ENCODE assay signal across 20 cellular contexts in the genomic region with DNA sequence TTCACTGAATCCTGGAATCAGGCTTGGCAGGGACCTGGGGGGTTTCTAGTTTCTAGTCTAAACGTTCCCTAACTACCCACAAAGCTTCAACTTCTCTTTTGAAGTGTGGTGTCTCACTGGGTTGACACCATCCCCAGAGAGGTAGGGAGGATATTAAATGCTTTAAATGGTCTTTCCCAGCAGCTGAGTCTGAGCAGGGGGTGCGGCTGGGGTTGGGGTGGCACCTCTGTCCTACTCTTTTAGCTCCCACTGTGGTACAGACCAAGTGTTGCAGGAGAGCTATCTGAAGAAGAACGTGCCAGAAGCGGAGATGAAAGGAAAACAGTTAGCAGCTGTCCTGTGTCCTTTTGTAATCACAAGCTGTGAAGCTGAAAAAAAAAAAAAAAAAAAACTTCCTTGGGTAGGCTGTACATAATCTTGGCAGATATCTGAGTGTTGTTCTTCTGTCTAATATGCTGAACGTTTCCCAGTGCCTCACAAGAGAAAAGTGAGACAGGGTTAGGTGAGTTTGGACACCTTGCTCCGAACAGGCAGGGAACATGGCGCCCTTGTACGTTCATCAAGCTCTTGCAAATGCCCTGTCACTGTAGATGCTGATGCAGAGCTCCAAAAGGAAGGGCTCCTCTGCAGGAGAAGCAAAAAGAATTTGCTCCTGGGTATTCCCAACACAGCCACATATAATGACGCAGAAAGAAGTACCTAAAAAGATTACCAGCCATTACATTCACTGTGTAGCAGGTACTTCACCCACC.
"Had no signal": no experiment of that assay in that cellular context is flagged by ENCODE, and none has a peak within 500 bp of the region (broad histone marks: within the 10 kb centered on the region; RNA-seq: fewer than 3 reads in every experiment).

No MANE protein-coding gene starts in this region.

- H3K27me3 ChIP-seq: brain microvascular endothelial cell, cardiac muscle cell had no signal

- ATAC-seq: activated CD8-positive, alpha-beta memory T cell treated with anti-CD3 and anti-CD28 coated beads, Interleukin-2, amount 10 ng/mL, durations not matched to agents 7 days and 5 days; activated naive CD4-positive, alpha-beta T cell treated with anti-CD3 and anti-CD28 coated beads, Interleukin-2, amount 50 U/mL, for 72 hours; activated naive CD8-positive, alpha-beta T cell treated with anti-CD3 and anti-CD28 coated beads, Interleukin-2, amount 50 U/mL, for 24 hours; activated T-cell treated with anti-CD3 and anti-CD28 coated beads, Interleukin-2, amount 50 U/mL, for 4 hours; PC-3 had no signal

- H3K27ac ChIP-seq: brain microvascular endothelial cell, cardiac muscle cell had no signal

- DNase-seq: activated CD4-positive, alpha-beta T cell treated with anti-CD3 and anti-CD28 coated beads for 48 hours; activated CD4-positive, alpha-beta T cell treated with anti-CD3 and anti-CD28 coated beads, Interleukin-2, amount 50 U/mL, for 48 hours; activated CD4-positive, CD25-positive, alpha-beta regulatory T cell treated with anti-CD3 and anti-CD28 coated beads, Interleukin-2, amount 50 U/mL, for 72 hours; activated CD8-positive, alpha-beta memory T cell treated with anti-CD3 and anti-CD28 coated beads, Interleukin-2, amount 10 ng/mL, durations not matched to agents 7 days and 5 days; activated effector memory CD4-positive, alpha-beta T cell treated with anti-CD3 and anti-CD28 coated beads, Interleukin-2, amount 50 U/mL, for 16 hours; activated naive CD4-positive, alpha-beta T cell treated with Interleukin-2 at 50 U/mL for 16 hours; activated naive CD8-positive, alpha-beta T cell treated with anti-CD3 and anti-CD28 coated beads, Interleukin-2, amount 50 U/mL, for 24 hours; activated T-cell treated with anti-CD3 and anti-CD28 coated beads, Interleukin-2, amount 50 U/mL, for 4 hours; amniotic stem cell; brain microvascular endothelial cell; KG1; NCI-H1105; NCI-H1436; NCI-H1694 treated with DMSO at 0.1 percent for 48 hours; NCI-H2029 treated with DMSO at 0.1 percent for 48 hours; NCI-H524; PC-3; SHP77 treated with DMSO at 0.1 percent for 48 hours had no signal

- H3K4me3 ChIP-seq: cardiac muscle cell had no signal
